Comparison of ENCODE assay signal across 1 cellular context in genomic region chr19:18846862-18847515, GRCh38.
TF ChIP-seq lines count a peak whose summit lies in the region.

No MANE protein-coding gene starts in this region.

TF ChIP-seq in HepG2, 621 proteins besides CTCF, POLR2A, EP300 and RAD21 (continued from another document and continues in another):
- TF ChIP-seq MLXIP (CRISPR knock-in tag; IDR thresholded peaks at IDR 0.05; ENCODE audit: borderline replicate concordance) = no peak
- TF ChIP-seq ZNF644 (CRISPR knock-in tag; IDR thresholded peaks at IDR 0.05; ENCODE audit: low read depth) = no peak
- TF ChIP-seq SP1 (IDR thresholded peaks at IDR 0.05) = no peak
- TF ChIP-seq SP1 (CRISPR knock-in tag; IDR thresholded peaks at IDR 0.05) = no peak
- TF ChIP-seq ZNF138 (CRISPR knock-in tag; IDR thresholded peaks at IDR 0.05; ENCODE audit: low read depth) = no peak
- TF ChIP-seq DZIP1 (CRISPR knock-in tag; IDR thresholded peaks at IDR 0.05) = no peak
- TF ChIP-seq RXRA (CRISPR knock-in tag; IDR thresholded peaks at IDR 0.05) = no peak; the same call in 1 of the 2 replicates
- 0 out of 2 replicates have a peak, but pooled peaks have one; percentile 20 for TF ChIP-seq UBTF (CRISPR knock-in tag; IDR thresholded peaks at IDR 0.05)
- TF ChIP-seq XRCC5 (optimal IDR thresholded peaks at IDR 0.05; ENCODE audit: low read length) = peak; percentile 33
- TF ChIP-seq ZC3H13 (CRISPR knock-in tag; IDR thresholded peaks at IDR 0.05) = no peak
- no peak for TF ChIP-seq ZBTB44 (CRISPR knock-in tag; IDR thresholded peaks at IDR 0.05)
- no peak for TF ChIP-seq KLF11 (CRISPR knock-in tag; IDR thresholded peaks at IDR 0.05)
- no peak for TF ChIP-seq AGO2 (optimal IDR thresholded peaks at IDR 0.05; ENCODE audit: low read depth, low read length)
- TF ChIP-seq ZBTB8A (CRISPR knock-in tag; IDR thresholded peaks at IDR 0.05; ENCODE audit: borderline replicate concordance, low read depth) = no peak
- no peak for TF ChIP-seq RFX3 (CRISPR knock-in tag; IDR thresholded peaks at IDR 0.05)
- no peak for TF ChIP-seq FOXO4 (CRISPR knock-in tag; conservative IDR thresholded peaks at IDR 0.05)
- TF ChIP-seq ZNF737 (CRISPR knock-in tag; IDR thresholded peaks at IDR 0.05; ENCODE audit: borderline replicate concordance) = no peak
- TF ChIP-seq ZNF839 (CRISPR knock-in tag; IDR thresholded peaks at IDR 0.05; ENCODE audit: borderline replicate concordance) = no peak
- TF ChIP-seq, protein P1, sequence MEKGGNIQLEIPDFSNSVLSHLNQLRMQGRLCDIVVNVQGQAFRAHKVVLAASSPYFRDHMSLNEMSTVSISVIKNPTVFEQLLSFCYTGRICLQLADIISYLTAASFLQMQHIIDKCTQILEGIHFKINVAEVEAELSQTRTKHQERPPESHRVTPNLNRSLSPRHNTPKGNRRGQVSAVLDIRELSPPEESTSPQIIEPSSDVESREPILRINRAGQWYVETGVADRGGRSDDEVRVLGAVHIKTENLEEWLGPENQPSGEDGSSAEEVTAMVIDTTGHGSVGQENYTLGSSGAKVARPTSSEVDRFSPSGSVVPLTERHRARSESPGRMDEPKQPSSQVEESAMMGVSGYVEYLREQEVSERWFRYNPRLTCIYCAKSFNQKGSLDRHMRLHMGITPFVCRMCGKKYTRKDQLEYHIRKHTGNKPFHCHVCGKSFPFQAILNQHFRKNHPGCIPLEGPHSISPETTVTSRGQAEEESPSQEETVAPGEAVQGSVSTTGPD (CRISPR knock-in tag; IDR thresholded peaks at IDR 0.05) = no peak
- TF ChIP-seq STAG1 (CRISPR knock-in tag; IDR thresholded peaks at IDR 0.05) = peak; percentile 94
- TF ChIP-seq, protein P2, sequence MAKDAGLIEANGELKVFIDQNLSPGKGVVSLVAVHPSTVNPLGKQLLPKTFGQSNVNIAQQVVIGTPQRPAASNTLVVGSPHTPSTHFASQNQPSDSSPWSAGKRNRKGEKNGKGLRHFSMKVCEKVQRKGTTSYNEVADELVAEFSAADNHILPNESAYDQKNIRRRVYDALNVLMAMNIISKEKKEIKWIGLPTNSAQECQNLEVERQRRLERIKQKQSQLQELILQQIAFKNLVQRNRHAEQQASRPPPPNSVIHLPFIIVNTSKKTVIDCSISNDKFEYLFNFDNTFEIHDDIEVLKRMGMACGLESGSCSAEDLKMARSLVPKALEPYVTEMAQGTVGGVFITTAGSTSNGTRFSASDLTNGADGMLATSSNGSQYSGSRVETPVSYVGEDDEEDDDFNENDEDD (CRISPR knock-in tag; IDR thresholded peaks at IDR 0.05; ENCODE audit: borderline replicate concordance) = no peak
- TF ChIP-seq BCL6 (CRISPR knock-in tag; IDR thresholded peaks at IDR 0.05) = no peak
- TF ChIP-seq ZNF543 (CRISPR knock-in tag; IDR thresholded peaks at IDR 0.05) = no peak
- TF ChIP-seq FOXJ3 (CRISPR knock-in tag; IDR thresholded peaks at IDR 0.05; ENCODE audit: borderline replicate concordance) = no peak
- TF ChIP-seq ZNF205 (CRISPR knock-in tag; IDR thresholded peaks at IDR 0.05) = 0 out of 2 replicates have a peak, but pooled peaks have one; percentile 16
- TF ChIP-seq GABPB1 (CRISPR knock-in tag; IDR thresholded peaks at IDR 0.05) = 0 out of 2 replicates have a peak, but pooled peaks have one; percentile 18
- TF ChIP-seq CEBPG (CRISPR knock-in tag; IDR thresholded peaks at IDR 0.05) = no peak
- TF ChIP-seq, protein P3, sequence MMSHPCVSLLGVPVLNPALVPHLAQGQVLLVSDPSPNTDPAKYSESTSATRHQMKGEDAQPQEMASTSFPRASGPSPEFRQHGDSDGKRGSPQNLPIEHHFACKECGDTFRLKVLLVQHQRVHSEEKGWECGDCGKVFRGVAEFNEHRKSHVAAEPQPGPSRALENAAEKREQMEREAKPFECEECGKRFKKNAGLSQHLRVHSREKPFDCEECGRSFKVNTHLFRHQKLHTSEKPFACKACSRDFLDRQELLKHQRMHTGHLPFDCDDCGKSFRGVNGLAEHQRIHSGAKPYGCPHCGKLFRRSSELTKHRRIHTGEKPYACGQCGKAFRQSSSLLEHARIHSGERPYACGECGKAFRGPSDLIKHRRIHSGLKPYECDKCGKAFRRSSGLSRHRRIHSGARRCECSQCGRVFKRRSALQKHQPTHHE (CRISPR knock-in tag; IDR thresholded peaks at IDR 0.05; ENCODE audit: borderline replicate concordance) = no peak
- no peak for TF ChIP-seq MEF2D (CRISPR knock-in tag; IDR thresholded peaks at IDR 0.05)
- TF ChIP-seq FUBP1 (CRISPR knock-in tag; IDR thresholded peaks at IDR 0.05; ENCODE audit: borderline replicate concordance) = no peak
- peak; percentile 55; the same call in 1 of the 2 replicates for TF ChIP-seq NRL (CRISPR knock-in tag; IDR thresholded peaks at IDR 0.05; ENCODE audit: borderline replicate concordance)
- 0 out of 2 replicates have a peak, but pooled peaks have one; percentile 19 for TF ChIP-seq MED1 (CRISPR knock-in tag; IDR thresholded peaks at IDR 0.05)
- no peak for TF ChIP-seq ATF7 (IDR thresholded peaks at IDR 0.05)
- TF ChIP-seq ATF7 (CRISPR knock-in tag; IDR thresholded peaks at IDR 0.05) = no peak
- no peak for TF ChIP-seq ZNF44 (CRISPR knock-in tag; IDR thresholded peaks at IDR 0.05)
- TF ChIP-seq SIN3B (IDR thresholded peaks at IDR 0.05; ENCODE audit: low read length) = no peak
- no peak for TF ChIP-seq MNT (IDR thresholded peaks at IDR 0.05)
- TF ChIP-seq, protein P4, sequence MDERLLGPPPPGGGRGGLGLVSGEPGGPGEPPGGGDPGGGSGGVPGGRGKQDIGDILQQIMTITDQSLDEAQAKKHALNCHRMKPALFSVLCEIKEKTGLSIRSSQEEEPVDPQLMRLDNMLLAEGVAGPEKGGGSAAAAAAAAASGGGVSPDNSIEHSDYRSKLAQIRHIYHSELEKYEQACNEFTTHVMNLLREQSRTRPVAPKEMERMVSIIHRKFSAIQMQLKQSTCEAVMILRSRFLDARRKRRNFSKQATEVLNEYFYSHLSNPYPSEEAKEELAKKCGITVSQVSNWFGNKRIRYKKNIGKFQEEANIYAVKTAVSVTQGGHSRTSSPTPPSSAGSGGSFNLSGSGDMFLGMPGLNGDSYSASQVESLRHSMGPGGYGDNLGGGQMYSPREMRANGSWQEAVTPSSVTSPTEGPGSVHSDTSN (CRISPR knock-in tag; IDR thresholded peaks at IDR 0.05) = no peak
